ENCODE assay signal across 8 cellular contexts in the genomic region with DNA sequence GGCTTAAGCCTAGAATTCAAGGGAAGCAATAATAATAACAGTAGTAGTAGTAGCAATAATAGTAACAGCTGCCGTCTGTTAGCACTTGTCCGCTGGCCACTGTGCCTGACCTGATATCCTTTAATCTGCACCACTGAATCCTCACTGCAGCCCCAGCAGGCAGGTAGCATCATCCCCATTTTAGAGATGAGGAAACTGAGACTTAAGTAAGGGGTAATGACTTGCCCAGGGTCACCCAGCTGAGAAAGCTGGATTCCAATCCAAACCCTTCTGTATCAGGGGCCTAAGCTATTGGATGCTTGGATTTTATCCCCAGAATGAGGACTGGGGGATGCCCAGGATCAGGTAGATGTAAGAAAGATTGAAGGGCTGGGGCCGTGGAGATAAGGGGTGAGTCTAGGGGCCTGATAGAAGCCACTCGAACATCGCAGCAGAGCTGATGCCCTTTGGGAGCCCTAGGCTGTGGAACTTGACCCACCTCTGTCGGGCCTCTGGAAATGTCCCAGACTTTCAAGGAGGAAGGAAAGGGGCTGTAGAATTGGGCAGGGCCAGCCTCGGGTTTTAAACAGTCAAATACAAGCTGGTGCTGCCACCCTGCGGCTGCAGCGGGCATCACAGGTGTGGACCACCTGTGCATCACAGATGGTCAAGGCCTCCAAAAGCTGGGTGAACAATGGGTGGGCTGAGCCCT.
A peak's percentile ranks its signal among the peaks of the same experiment; 100 is the strongest.
DNase-seq lines count a peak whose midpoint lies in the region; ATAC-seq, FAIRE-seq and TF ChIP-seq lines count a peak whose summit lies in the region.

No MANE protein-coding gene starts in this region.

- no peaks in the 10 kb centered on the region for H3K27me3 ChIP-seq in parathyroid adenoma (ENCODE audit: control insufficient read depth, insufficient read depth, low read length)
- no peaks in the 10 kb centered on the region for H3K27me3 ChIP-seq in aorta (ENCODE audit: control insufficient read depth in 1 of 2, insufficient read depth in 2 of 2, low read length in 1 of 2)

- no peaks in the 10 kb centered on the region for H3K9me3 ChIP-seq in parathyroid adenoma (ENCODE audit: control insufficient read depth, low read length)
- no peaks in the 10 kb centered on the region for H3K9me3 ChIP-seq in aorta (ENCODE audit: control insufficient read depth, low read length)

- 26 to 28% methylated on average over 9 of the region's 9 CpGs for WGBS in aorta, 2 donors

- FAIRE-seq in frontal cortex (lab: Jason Lieb, UNC) = no peak

- H3K36me3 ChIP-seq in parathyroid adenoma (ENCODE audit: control insufficient read depth, insufficient read depth, low read length) (no peaks in the 10 kb centered on the region), aorta (ENCODE audit: control insufficient read depth in 1 of 2, insufficient read depth in 2 of 2, low read length in 1 of 2) (no peaks in the 10 kb centered on the region)

- no peak overlapping the region for H3K4me3 ChIP-seq in parathyroid adenoma (ENCODE audit: low read depth, low read length)
- H3K4me3 ChIP-seq in aorta (ENCODE audit: low read length in 2 of 2) = no peak overlapping the region

- H3K79me2 ChIP-seq in parathyroid adenoma = no peaks in the 10 kb centered on the region

- H3K4me1 ChIP-seq in parathyroid adenoma (no peaks in the 10 kb centered on the region), aorta (ENCODE audit: control insufficient read depth in 1 of 2, insufficient read depth in 2 of 2, low read length in 2 of 2) (no peaks in the 10 kb centered on the region)

- intact Hi-C loops in aorta (cut with DNase I) = loop anchor here in 1 of 2 donors (2.0 to 5.0 kb wide), 2 partner anchors 167 to 236 kb away; no protein-coding TSS in a partner anchor

- DNase-seq in COLO829 (ENCODE audit: low spot score) (peak; percentile 73), HT1080 (ENCODE audit: low read depth) (peak; percentile 46), RPMI8226 (peak; percentile 71), frontal cortex (ENCODE audit: low spot score in 2 of 2) (peak; percentile 62 to 77), aorta (peak; percentile 75 to 87)
- peak; percentile 87 for DNase-seq in activated effector memory CD4-positive, alpha-beta T cell treated with anti-CD3 and anti-CD28 coated beads, Interleukin-2, amount 50 U/mL, for 16 hours

- H3K9ac ChIP-seq in parathyroid adenoma = no peak overlapping the region

- TF ChIP-seq CTCF in parathyroid adenoma (IDR thresholded peaks at IDR 0.05) = peak; percentile 81

- H3K27ac ChIP-seq in parathyroid adenoma (no peak overlapping the region), aorta (ENCODE audit: low read depth in 1 of 2, low read length in 2 of 2) (no peak overlapping the region)

- H2AFZ ChIP-seq in parathyroid adenoma = no peak overlapping the region

- ATAC-seq in aorta (ENCODE audit: low FRiP score) = no peak
- ATAC-seq in GM19455 (IDR thresholded peaks at IDR 0.05; ENCODE audit: unreplicated experiment) = no peak

- H3K4me2 ChIP-seq in parathyroid adenoma (ENCODE audit: low read length) = no peak overlapping the region
